In genomic region chr12:108468149-108468968, GRCh38 we compare ENCODE assay signal across 11 cellular contexts. TPM values are rescaled to one million over a fixed set of nuclear protein-coding genes. Genes with fewer than 3 reads are reported as not detected.
DNase-seq lines count a peak whose midpoint lies in the region; ATAC-seq, FAIRE-seq and TF ChIP-seq lines count a peak whose summit lies in the region.
"Had no signal": no experiment of that assay in that cellular context is flagged by ENCODE, and none has a peak within 500 bp of the region (broad histone marks: within the 10 kb centered on the region; RNA-seq: fewer than 3 reads in every experiment).

No MANE protein-coding gene starts in this region.

- no peaks in the 10 kb centered on the region for H3K4me1 ChIP-seq in kidney (ENCODE audit: control insufficient read depth in 1 of 2, insufficient read depth in 1 of 2, low read depth in 1 of 2, low read length in 2 of 2)
- H3K4me1 ChIP-seq: esophagus muscularis mucosa had no signal

- H3K4me3 ChIP-seq in fibroblast of villous mesenchyme (ENCODE audit: low read depth, low read length) (no peak overlapping the region), kidney (ENCODE audit: low read length in 2 of 2) (no peak overlapping the region)
- H3K4me3 ChIP-seq: esophagus muscularis mucosa had no signal

- no peak for ATAC-seq in GM18861 (IDR thresholded peaks at IDR 0.05; ENCODE audit: unreplicated experiment)

- no peaks in the 10 kb centered on the region for H3K36me3 ChIP-seq in kidney (ENCODE audit: control insufficient read depth in 1 of 2, insufficient read depth in 2 of 2, low read length in 2 of 2)
- H3K36me3 ChIP-seq: esophagus muscularis mucosa had no signal

- H3K9me3 ChIP-seq in kidney (ENCODE audit: control insufficient read depth in 1 of 2, low read length in 2 of 2), result no peaks in the 10 kb centered on the region
- H3K9me3 ChIP-seq: esophagus muscularis mucosa had no signal

- H3K27ac Mint-ChIP-seq in activated T-helper 2 cell treated with anti-CD3 and anti-CD28 coated beads, Interferon-gamma antibody, Interleukin-2, Interleukin-4, amounts not matched to agents 10 μg/mL and 5 μg/mL and 100 μg/mL, durations not matched to agents 14 hours and 24 hours and 36 hours, result no peak overlapping the region

- H3K27me3 Mint-ChIP-seq in activated T-helper 2 cell treated with anti-CD3 and anti-CD28 coated beads, Interferon-gamma antibody, Interleukin-2, Interleukin-4, amounts not matched to agents 10 μg/mL and 5 μg/mL and 100 μg/mL, durations not matched to agents 14 hours and 24 hours and 36 hours (ENCODE audit: low read depth), result no peaks in the 10 kb centered on the region

- no peaks in the 10 kb centered on the region for H3K9me3 Mint-ChIP-seq in activated T-helper 2 cell treated with anti-CD3 and anti-CD28 coated beads, Interferon-gamma antibody, Interleukin-2, Interleukin-4, amounts not matched to agents 10 μg/mL and 5 μg/mL and 100 μg/mL, durations not matched to agents 14 hours and 24 hours and 36 hours

- TF ChIP-seq CTCF in RWPE1 (conservative IDR thresholded peaks at IDR 0.05; ENCODE audit: low read depth) (no peak), fibroblast of villous mesenchyme (IDR thresholded peaks at IDR 0.05; ENCODE audit: insufficient read depth, low read depth, low read length) (no peak), kidney (IDR thresholded peaks at IDR 0.05; ENCODE audit: borderline replicate concordance, extremely low read depth, insufficient read depth) (no peak)

- intact Hi-C loops in activated T-helper 2 cell treated with anti-CD3 and anti-CD28 coated beads, Interferon-gamma antibody, Interleukin-2, Interleukin-4, amounts not matched to agents 10 μg/mL and 5 μg/mL and 100 μg/mL, durations not matched to agents 14 hours and 24 hours and 36 hours (cut with micrococcal nuclease), result no loop called here
- intact Hi-C loops in kidney (cut with DNase I), result no loop called here

- CTCF ChIA-PET in RWPE1 (lab: Yijun Ruan, JAX), result interaction anchor here (0.7 kb wide), 1 partner anchor 158 kb away, joined by 3 read pairs; no protein-coding TSS in a partner anchor

- no peak overlapping the region for H3K9ac ChIP-seq in kidney (ENCODE audit: low read length in 2 of 2)

- H3K4me1 Mint-ChIP-seq in activated T-helper 2 cell treated with anti-CD3 and anti-CD28 coated beads, Interferon-gamma antibody, Interleukin-2, Interleukin-4, amounts not matched to agents 10 μg/mL and 5 μg/mL and 100 μg/mL, durations not matched to agents 14 hours and 24 hours and 36 hours (ENCODE audit: low read depth), result no peaks in the 10 kb centered on the region

- POLR2A ChIA-PET in RWPE1 (lab: Yijun Ruan, JAX; ENCODE audit: low non-redundant PET), result no interaction called here

- no peak overlapping the region for H3K4me3 Mint-ChIP-seq in activated T-helper 2 cell treated with anti-CD3 and anti-CD28 coated beads, Interferon-gamma antibody, Interleukin-2, Interleukin-4, amounts not matched to agents 10 μg/mL and 5 μg/mL and 100 μg/mL, durations not matched to agents 14 hours and 24 hours and 36 hours (ENCODE audit: low read depth)

- DNase-seq in AG08395 (ENCODE audit: low spot score) (peak; percentile 52), GM19239 (ENCODE audit: insufficient read length, low spot score) (peak; percentile 40), RWPE1 (ENCODE audit: low spot score) (peak; percentile 60), fibroblast of villous mesenchyme (ENCODE audit: low read depth) (peak; percentile 47), SK-N-DZ (ENCODE audit: low spot score) (no peak), kidney (no peak)
- DNase-seq in activated T-helper 2 cell treated with anti-CD3 and anti-CD28 coated beads, Interferon-gamma antibody, Interleukin-2, Interleukin-4, amounts not matched to agents 10 μg/mL and 5 μg/mL and 100 μg/mL, durations not matched to agents 14 hours and 24 hours and 36 hours (ENCODE audit: low spot score), result no peak
- DNase-seq: GDM1, NCI-H1930 had no signal

- no peak overlapping the region for H3K27ac ChIP-seq in RWPE1
- H3K27ac ChIP-seq in kidney (ENCODE audit: low read depth in 2 of 2, low read length in 2 of 2), result no peak overlapping the region
- H3K27ac ChIP-seq: esophagus muscularis mucosa had no signal

- H3K36me3 Mint-ChIP-seq in activated T-helper 2 cell treated with anti-CD3 and anti-CD28 coated beads, Interferon-gamma antibody, Interleukin-2, Interleukin-4, amounts not matched to agents 10 μg/mL and 5 μg/mL and 100 μg/mL, durations not matched to agents 14 hours and 24 hours and 36 hours (ENCODE audit: low read depth), result no peaks in the 10 kb centered on the region

- FAIRE-seq in GM19239 (lab: Jason Lieb, UNC), result no peak
- no peak for FAIRE-seq in kidney (lab: Jason Lieb, UNC)

RNA-seq across cellular contexts. Expression of gene FICD, which starts 46.7 kb away (rescaled TPM):
- total RNA-seq in fibroblast of villous mesenchyme (8.1 and 9.9 TPM in 2 replicates), kidney (8.5 TPM)
- 2.5 and 2.6 TPM in 2 replicates for polyA plus RNA-seq in SK-N-DZ (2014; cell fraction: cytosol; rRNA removed)
- polyA plus RNA-seq in SK-N-DZ (2014; cell fraction: nucleus; rRNA removed), result 4.2 and 5.0 TPM in 2 replicates
- 5.8 and 7.1 TPM in 2 replicates for total RNA-seq in activated T-helper 2 cell treated with anti-CD3 and anti-CD28 coated beads, Interferon-gamma antibody, Interleukin-2, Interleukin-4, amounts not matched to agents 10 μg/mL and 5 μg/mL and 100 μg/mL, durations not matched to agents 14 hours and 24 hours and 36 hours
- 5.1 TPM for polyA plus RNA-seq in kidney (ENCODE audit: insufficient read depth, low read depth, low replicate concordance)

Comparison
In these comparisons a context has a peak if more than half of its experiments do, and no peak if none do; other contexts are left out.
1. DNase-seq: peak in AG08395 (single experiment), GM19239 (single experiment), RWPE1 (single experiment) and fibroblast of villous mesenchyme (single experiment); none in SK-N-DZ (single experiment), activated T-helper 2 cell treated with anti-CD3 and anti-CD28 coated beads, Interferon-gamma antibody, Interleukin-2, Interleukin-4, amounts not matched to agents 10 μg/mL and 5 μg/mL and 100 μg/mL, durations not matched to agents 14 hours and 24 hours and 36 hours (single experiment) and kidney (single experiment).